In genomic region chr15:74653426-74654082, GRCh38 we compare ENCODE assay signal across 10 cellular contexts. TPM values are rescaled to one million over a fixed set of nuclear protein-coding genes. Genes with fewer than 3 reads are reported as not detected.
DNase-seq lines count a peak whose midpoint lies in the region; ATAC-seq and TF ChIP-seq lines count a peak whose summit lies in the region.
"Had no signal": no experiment of that assay in that cellular context is flagged by ENCODE, and none has a peak within 500 bp of the region (broad histone marks: within the 10 kb centered on the region; RNA-seq: fewer than 3 reads in every experiment).

No MANE protein-coding gene starts in this region.

- CTCF ChIA-PET in Calu3 (lab: Charles Lee) = interaction anchor here (0.6 to 0.7 kb wide), 2 partner anchors 8 to 1174 kb away, joined by 3 to 6 read pairs; no protein-coding TSS in a partner anchor

- peaks cover 67% of the 10 kb centered on the region for H3K4me1 Mint-ChIP-seq in Calu3 (ENCODE audit: low read depth, unreplicated experiment)

- BruUV-seq in Calu3 (replicated peaks; lab: Mats Ljungman, UMichigan) = no TSS peak

- peak overlapping the region; percentile 57 for H3K27ac Mint-ChIP-seq in Calu3 (ENCODE audit: unreplicated experiment)

- peak overlapping the region; percentile 19 for H3K27ac ChIP-seq in epithelial cell of prostate

- intact Hi-C loops in Calu3 (cut with micrococcal nuclease; ENCODE audit: unreplicated experiment) = loop anchor here (5.0 kb wide), 1 partner anchor 451 kb away; the partner anchor contains the start of gene STRA6

- no peaks in the 10 kb centered on the region for H3K9me3 Mint-ChIP-seq in Calu3 (ENCODE audit: low read depth, unreplicated experiment)

- TF ChIP-seq CTCF in Calu3 (IDR thresholded peaks at IDR 0.05; ENCODE audit: unreplicated experiment) = no peak

- ATAC-seq in GM18517 (IDR thresholded peaks at IDR 0.05; ENCODE audit: unreplicated experiment) = no peak

- DNase-seq in Calu3 (peak; percentile 68), NCI-H69 (lab: John Stamatoyannopoulos, UW) (peak; percentile 75), epithelial cell of prostate (ENCODE audit: low read depth, low spot score) (peak; percentile 24), non-pigmented ciliary epithelial cell (ENCODE audit: low read depth) (peak; percentile 38), NCI-H345 (lab: John Stamatoyannopoulos, UW) (no peak)
- no peak for DNase-seq in activated naive CD4-positive, alpha-beta T cell treated with Interleukin-2 at 50 U/mL for 16 hours
- no peak for DNase-seq in activated naive CD4-positive, alpha-beta T cell (lab: John Stamatoyannopoulos, UW)
- DNase-seq: effector memory CD4-positive, alpha-beta T cell; posterior cingulate gyrus had no signal

- peak overlapping the region; percentile 15 for H3K4me3 Mint-ChIP-seq in Calu3 (ENCODE audit: low read depth, unreplicated experiment)

- peaks cover 5% of the 10 kb centered on the region for H3K36me3 Mint-ChIP-seq in Calu3 (ENCODE audit: insufficient read depth, unreplicated experiment)

- H3K27me3 Mint-ChIP-seq in Calu3 (ENCODE audit: unreplicated experiment) = no peaks in the 10 kb centered on the region

RNA-seq across cellular contexts. Expression of gene CLK3, which starts 37.9 kb away (rescaled TPM):
- total RNA-seq in Calu3 (2022) = 89.2 and 93.5 TPM in 2 replicates

RNA-seq across cellular contexts. Expression of gene EDC3, which starts 42.3 kb away (rescaled TPM):
- total RNA-seq in Calu3 (2022) = 65.1 and 70.1 TPM in 2 replicates

Comparison
In these comparisons a context has a peak if more than half of its experiments do, and no peak if none do; other contexts are left out.
1. DNase-seq: peak in Calu3 (single experiment), NCI-H69 (single experiment), epithelial cell of prostate (single experiment) and non-pigmented ciliary epithelial cell (single experiment); none in activated naive CD4-positive, alpha-beta T cell treated with Interleukin-2 at 50 U/mL for 16 hours (single experiment), activated naive CD4-positive, alpha-beta T cell (0 of 4) and NCI-H345 (single experiment).